ENCODE assay signal across 16 cellular contexts in genomic region chr10:36172054-36172531, GRCh38.
A peak's percentile ranks its signal among the peaks of the same experiment; 100 is the strongest.
DNase-seq lines count a peak whose midpoint lies in the region; ATAC-seq and TF ChIP-seq lines count a peak whose summit lies in the region.
"Had no signal": no experiment of that assay in that cellular context is flagged by ENCODE, and none has a peak within 500 bp of the region (broad histone marks: within the 10 kb centered on the region; RNA-seq: fewer than 3 reads in every experiment).

No MANE protein-coding gene starts in this region.

- in situ Hi-C loops in brain microvascular endothelial cell (cut with HindIII; ENCODE audit: low pct_ligation_motif_present, low sequenced_read_pairs), result no loop called here

- no peak overlapping the region for H3K4me3 ChIP-seq in HFF-Myc (replicated peaks; ENCODE audit: low read depth, low read length)
- H3K4me3 ChIP-seq in brain microvascular endothelial cell (ENCODE audit: low read depth, low read length), result peak overlapping the region; percentile 23
- H3K4me3 ChIP-seq: gastroesophageal sphincter had no signal

- peak; percentile 73 for DNase-seq in A172 (ENCODE audit: low spot score)
- peak; percentile 5 for DNase-seq in HFF-Myc (ENCODE audit: extremely low read depth, low read depth)
- DNase-seq in brain microvascular endothelial cell, result peak; percentile 52
- peak; percentile 39 to 52 for DNase-seq in lung microvascular endothelial cell (ENCODE audit: low read depth in 2 of 2)
- DNase-seq in NK-92 treated with Interleukin-12 subunit alpha and Interleukin-12 subunit beta, amount 100 ng/mL, for 24 hours (lab: John Stamatoyannopoulos, UW), result no peak
- DNase-seq in NCI-H748 (lab: John Stamatoyannopoulos, UW; ENCODE audit: unreplicated experiment), result no peak
- DNase-seq: activated CD4-positive, alpha-beta T cell treated with anti-CD3 and anti-CD28 coated beads, Interleukin-2, amount 50 U/mL, for 1 hour; KBM-7; left cardiac atrium; NCI-H187 treated with DMSO at 0.1 percent for 48 hours; NCI-H82; substantia nigra had no signal

- no peaks in the 10 kb centered on the region for H3K27me3 ChIP-seq in brain microvascular endothelial cell (replicated peaks)
- H3K27me3 ChIP-seq: gastroesophageal sphincter had no signal

- ATAC-seq in HG02970 (IDR thresholded peaks at IDR 0.05; ENCODE audit: low FRiP score, unreplicated experiment), result no peak
- ATAC-seq in HG03097 (IDR thresholded peaks at IDR 0.05; ENCODE audit: low FRiP score, unreplicated experiment), result no peak
- ATAC-seq: gastroesophageal sphincter, HCT116 had no signal

- H3K27ac ChIP-seq in brain microvascular endothelial cell, result peak overlapping the region; percentile 95

- no peak for TF ChIP-seq CTCF in HFF-Myc (IDR thresholded peaks at IDR 0.05; ENCODE audit: low read depth, low read length, missing control alignments)
- no peak for TF ChIP-seq CTCF in brain microvascular endothelial cell (IDR thresholded peaks at IDR 0.05; ENCODE audit: low read depth, low read length, missing control alignments)

- no peaks in the 10 kb centered on the region for H3K36me3 ChIP-seq in brain microvascular endothelial cell (replicated peaks)
- H3K36me3 ChIP-seq: gastroesophageal sphincter had no signal

Comparison
In these comparisons a context has a peak if more than half of its experiments do, and no peak if none do; other contexts are left out.
1. DNase-seq: peak in A172 (single experiment), HFF-Myc (single experiment), brain microvascular endothelial cell (single experiment) and lung microvascular endothelial cell (2 of 2); none in NK-92 treated with Interleukin-12 subunit alpha and Interleukin-12 subunit beta, amount 100 ng/mL, for 24 hours (single experiment) and NCI-H748 (single experiment).